1 cellular context compared by ENCODE assay signal in the genomic region with DNA sequence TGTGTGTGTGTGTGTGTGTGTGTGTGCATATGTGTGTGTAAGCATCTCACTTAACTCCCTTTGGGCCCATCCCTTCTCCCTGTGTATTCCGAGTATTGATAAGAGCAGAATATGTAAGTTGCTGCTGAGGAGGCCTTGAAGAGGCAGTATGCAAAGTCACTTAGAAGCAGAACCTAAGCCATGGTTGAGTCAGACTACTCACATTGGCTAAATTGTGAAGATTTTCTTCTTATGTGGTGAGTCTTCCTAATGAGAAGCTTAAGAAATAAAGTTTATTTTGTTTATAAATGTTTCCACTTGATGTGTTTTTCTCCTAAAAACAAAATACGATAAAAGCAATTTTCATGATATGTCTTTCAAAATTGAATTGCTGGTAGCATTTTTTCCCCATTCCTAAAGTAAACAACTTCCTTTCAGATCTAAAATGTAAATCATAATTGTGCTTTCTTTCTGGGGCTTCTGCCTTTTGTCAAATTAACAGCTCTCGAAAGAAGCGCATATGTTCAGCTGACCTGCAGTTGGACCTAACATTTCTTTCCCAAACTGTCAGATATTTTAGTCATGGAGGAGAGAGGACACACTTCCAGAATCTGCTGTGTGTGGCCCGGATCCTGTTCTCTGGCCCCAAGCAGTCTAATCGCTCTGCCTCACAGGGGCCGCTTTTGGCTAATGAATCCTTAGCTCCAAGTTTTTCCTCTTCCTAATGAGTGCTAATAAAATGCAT.
TF ChIP-seq lines count a peak whose summit lies in the region.

No MANE protein-coding gene starts in this region.

TF ChIP-seq in H1, 55 proteins besides CTCF, POLR2A, EP300 and RAD21:
- TF ChIP-seq KDM5A (IDR thresholded peaks at IDR 0.05; ENCODE audit: low read length) (no peak), SP1 (IDR thresholded peaks at IDR 0.05; ENCODE audit: low read depth, low read length) (no peak), JUN (IDR thresholded peaks at IDR 0.05; ENCODE audit: low read depth, low read length) (no peak), KDM4A (IDR thresholded peaks at IDR 0.05; ENCODE audit: low read depth, low read length, severe bottlenecking) (no peak), KDM1A (IDR thresholded peaks at IDR 0.05; ENCODE audit: borderline replicate concordance, low read length) (no peak), ZNF274 (IDR thresholded peaks at IDR 0.05; ENCODE audit: borderline replicate concordance, extremely low read depth, low read length) (no peak), RBBP5 (IDR thresholded peaks at IDR 0.05; ENCODE audit: borderline replicate concordance, low read depth, low read length) (no peak), GTF2F1 (IDR thresholded peaks at IDR 0.05; ENCODE audit: borderline replicate concordance, low read depth, low read length) (no peak), TEAD4 (IDR thresholded peaks at IDR 0.05; ENCODE audit: low read depth, low read length) (no peak), CBX8 (IDR thresholded peaks at IDR 0.05; ENCODE audit: borderline replicate concordance, low read depth, low read length) (no peak)
- TF ChIP-seq, protein P1, sequence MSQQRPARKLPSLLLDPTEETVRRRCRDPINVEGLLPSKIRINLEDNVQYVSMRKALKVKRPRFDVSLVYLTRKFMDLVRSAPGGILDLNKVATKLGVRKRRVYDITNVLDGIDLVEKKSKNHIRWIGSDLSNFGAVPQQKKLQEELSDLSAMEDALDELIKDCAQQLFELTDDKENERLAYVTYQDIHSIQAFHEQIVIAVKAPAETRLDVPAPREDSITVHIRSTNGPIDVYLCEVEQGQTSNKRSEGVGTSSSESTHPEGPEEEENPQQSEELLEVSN (IDR thresholded peaks at IDR 0.05): no peak
